23 cellular contexts compared by ENCODE assay signal in genomic region chr10:63618552-63618951, GRCh38.
A peak's percentile ranks its signal among the peaks of the same experiment; 100 is the strongest.
DNase-seq lines count a peak whose midpoint lies in the region; FAIRE-seq and TF ChIP-seq lines count a peak whose summit lies in the region.
"Had no signal": no experiment of that assay in that cellular context is flagged by ENCODE, and none has a peak within 500 bp of the region (broad histone marks: within the 10 kb centered on the region; RNA-seq: fewer than 3 reads in every experiment).

No MANE protein-coding gene starts in this region.

- H3K9ac ChIP-seq in mammary epithelial cell (ENCODE audit: insufficient read depth, low read length), result no peak overlapping the region
- H3K9ac ChIP-seq: BLaER1 treated with 17β-estradiol and CSF1 and Interleukin-3, amounts not matched to agents 10 nM and 100 nM had no signal

- DNase-seq in MCF 10A (ENCODE audit: unreplicated experiment), result no peak
- DNase-seq in mammary epithelial cell, result no peak
- peak; percentile 27 for DNase-seq in epithelial cell of esophagus (ENCODE audit: low read depth)
- no peak for DNase-seq in osteocyte (ENCODE audit: extremely low spot score, unreplicated experiment)
- DNase-seq in NCI-H1694 treated with DMSO at 0.1 percent for 48 hours (lab: John Stamatoyannopoulos, UW), result no peak
- no peak for DNase-seq in NCI-H1930 (lab: John Stamatoyannopoulos, UW)
- no peak for DNase-seq in RCC 7860 (ENCODE audit: low spot score)
- DNase-seq: ACHN; AML-193; BE2C; CD4-positive, alpha-beta T cell; CD8-positive, alpha-beta memory T cell; DMS53; DMS79 treated with DMSO at 0.1 percent for 48 hours; GF-D8; HFFc6 had no signal

- peaks cover 20% of the 10 kb centered on the region for H3K36me3 ChIP-seq in mammary epithelial cell (ENCODE audit: insufficient read depth, low read length)
- H3K36me3 ChIP-seq: HAP-1 had no signal

- POLR2A ChIA-PET in MCF 10A (lab: Yijun Ruan, JAX), result interaction anchor here (1.7 kb wide), 1 partner anchor 10 kb away, joined by 7 read pairs; no protein-coding TSS in a partner anchor

- H3K27me3 ChIP-seq in mammary epithelial cell (ENCODE audit: insufficient read depth, low read length), result no peaks in the 10 kb centered on the region
- H3K27me3 ChIP-seq: BE2C; BLaER1 treated with 17β-estradiol and CSF1 and Interleukin-3, amounts not matched to agents 10 nM and 100 nM had no signal

- no peak overlapping the region for H3K4me2 ChIP-seq in mammary epithelial cell (ENCODE audit: insufficient read depth, low read depth, low read length)
- H3K4me2 ChIP-seq: A549; BLaER1 treated with 17β-estradiol and CSF1 and Interleukin-3, amounts not matched to agents 10 nM and 100 nM; GM23338 had no signal

- H4K20me1 ChIP-seq in mammary epithelial cell (ENCODE audit: insufficient read depth, low read length), result no peaks in the 10 kb centered on the region
- H4K20me1 ChIP-seq: BLaER1 treated with 17β-estradiol and CSF1 and Interleukin-3, amounts not matched to agents 10 nM and 100 nM had no signal

- H3K27ac ChIP-seq in mammary epithelial cell (ENCODE audit: insufficient read depth, low read depth, low read length), result no peak overlapping the region
- H3K27ac ChIP-seq: 22Rv1; A549; BLaER1 treated with 17β-estradiol and CSF1 and Interleukin-3, amounts not matched to agents 10 nM and 100 nM had no signal

- H3K4me1 Mint-ChIP-seq in MCF 10A (ENCODE audit: insufficient read depth, unreplicated experiment) (peaks cover 6% of the 10 kb centered on the region), osteocyte (ENCODE audit: unreplicated experiment) (peaks cover 8% of the 10 kb centered on the region)
- H3K4me1 Mint-ChIP-seq: CD14-positive monocyte had no signal

- H3K36me3 Mint-ChIP-seq in MCF 10A (ENCODE audit: insufficient read depth, unreplicated experiment) (peaks cover 37% of the 10 kb centered on the region), osteocyte (ENCODE audit: unreplicated experiment) (peaks cover 41% of the 10 kb centered on the region)

- dilution Hi-C loops in mammary epithelial cell (cut with HindIII; ENCODE audit: low sequenced_read_pairs), result no loop called here

- BruUV-seq in MCF 10A (replicated peaks; lab: Mats Ljungman, UMichigan) (no TSS peak), mammary epithelial cell (replicated peaks; lab: Mats Ljungman, UMichigan) (no TSS peak)

- FAIRE-seq in RCC 7860 (lab: Jason Lieb, UNC), result no peak
- FAIRE-seq: A549, GM18507 had no signal

- no peak overlapping the region for H3K4me3 Mint-ChIP-seq in MCF 10A (ENCODE audit: unreplicated experiment)
- H3K4me3 Mint-ChIP-seq in osteocyte (ENCODE audit: unreplicated experiment), result no peak overlapping the region
- H3K4me3 Mint-ChIP-seq: CD14-positive monocyte; CD4-positive, alpha-beta T cell; CD8-positive, alpha-beta memory T cell; GM23338; HFFc6 had no signal

- intact Hi-C loops in MCF 10A (cut with micrococcal nuclease), result no loop called here
- intact Hi-C loops in mammary epithelial cell (cut with micrococcal nuclease), result no loop called here

- TF ChIP-seq CTCF in MCF 10A (IDR thresholded peaks at IDR 0.05; ENCODE audit: unreplicated experiment) (no peak), mammary epithelial cell (conservative IDR thresholded peaks at IDR 0.05 in 1 of 2, IDR thresholded peaks at IDR 0.05 in 1 of 2; ENCODE audit: extremely low read depth in 1 of 2, insufficient read depth in 1 of 2, low read depth in 1 of 2, low read length in 2 of 2) (no peak), epithelial cell of esophagus (IDR thresholded peaks at IDR 0.05; ENCODE audit: insufficient read depth, low read depth, low read length, missing control alignments) (no peak), osteocyte (IDR thresholded peaks at IDR 0.05) (no peak)

- CTCF ChIA-PET in MCF 10A (lab: Yijun Ruan, JAX), result interaction anchor here (1.3 kb wide), 1 partner anchor 452 kb away, joined by 3 read pairs; no protein-coding TSS in a partner anchor
- CTCF ChIA-PET in mammary epithelial cell (lab: Charles Lee; ENCODE audit: low non-redundant PET), result no interaction called here

- in situ Hi-C loops in mammary epithelial cell (cut with MboI; ENCODE audit: low sequenced_read_pairs in 2 of 2), result no loop called here

- H3K9me3 Mint-ChIP-seq in MCF 10A (ENCODE audit: unreplicated experiment) (no peaks in the 10 kb centered on the region), osteocyte (ENCODE audit: unreplicated experiment) (no peaks in the 10 kb centered on the region)
- H3K9me3 Mint-ChIP-seq: CD4-positive, alpha-beta T cell; CD8-positive, alpha-beta memory T cell; GM23338; HFFc6 had no signal

- no peak overlapping the region for H2AFZ ChIP-seq in mammary epithelial cell (ENCODE audit: low read depth, low read length)
- H2AFZ ChIP-seq: GM23338 had no signal

- H3K27me3 Mint-ChIP-seq in MCF 10A (ENCODE audit: insufficient read depth, unreplicated experiment), result no peaks in the 10 kb centered on the region
- no peaks in the 10 kb centered on the region for H3K27me3 Mint-ChIP-seq in osteocyte (ENCODE audit: unreplicated experiment)
- H3K27me3 Mint-ChIP-seq: CD4-positive, alpha-beta T cell; CD8-positive, alpha-beta memory T cell had no signal

- 61% methylated on average over 3 of the region's 3 CpGs for WGBS in mammary epithelial cell (ENCODE audit: low coverage, missing lambda C conversion rate)

- H3K79me2 ChIP-seq in mammary epithelial cell (ENCODE audit: insufficient read depth, low read length), result no peaks in the 10 kb centered on the region

- H3K4me3 ChIP-seq in mammary epithelial cell (replicated peaks in 1 of 3; ENCODE audit: insufficient read depth in 1 of 3, low read depth in 2 of 3, low read length in 3 of 3), result no peak overlapping the region
- H3K4me3 ChIP-seq in epithelial cell of esophagus (ENCODE audit: low read length), result no peak overlapping the region
- H3K4me3 ChIP-seq: A549; BLaER1 treated with 17β-estradiol and CSF1 and Interleukin-3, amounts not matched to agents 10 nM and 100 nM; GM23338; HAP-1 had no signal

- H3K27ac Mint-ChIP-seq in MCF 10A (ENCODE audit: low read depth, unreplicated experiment) (peak overlapping the region; percentile 66), osteocyte (ENCODE audit: unreplicated experiment) (peak overlapping the region; percentile 31)
- H3K27ac Mint-ChIP-seq: CD4-positive, alpha-beta T cell; CD8-positive, alpha-beta memory T cell; GM23338; HFFc6 had no signal

- peaks cover 6% of the 10 kb centered on the region for H3K4me1 ChIP-seq in mammary epithelial cell (ENCODE audit: insufficient read depth, low read length)
- H3K4me1 ChIP-seq: A549; BLaER1 treated with 17β-estradiol and CSF1 and Interleukin-3, amounts not matched to agents 10 nM and 100 nM; HAP-1 had no signal

- H3K9me3 ChIP-seq in mammary epithelial cell (replicated peaks; ENCODE audit: insufficient read depth, low read length), result no peaks in the 10 kb centered on the region
- H3K9me3 ChIP-seq: A549; BE2C; BLaER1 treated with 17β-estradiol and CSF1 and Interleukin-3, amounts not matched to agents 10 nM and 100 nM; HAP-1 had no signal
